26 cellular contexts compared by ENCODE assay signal in the genomic region with DNA sequence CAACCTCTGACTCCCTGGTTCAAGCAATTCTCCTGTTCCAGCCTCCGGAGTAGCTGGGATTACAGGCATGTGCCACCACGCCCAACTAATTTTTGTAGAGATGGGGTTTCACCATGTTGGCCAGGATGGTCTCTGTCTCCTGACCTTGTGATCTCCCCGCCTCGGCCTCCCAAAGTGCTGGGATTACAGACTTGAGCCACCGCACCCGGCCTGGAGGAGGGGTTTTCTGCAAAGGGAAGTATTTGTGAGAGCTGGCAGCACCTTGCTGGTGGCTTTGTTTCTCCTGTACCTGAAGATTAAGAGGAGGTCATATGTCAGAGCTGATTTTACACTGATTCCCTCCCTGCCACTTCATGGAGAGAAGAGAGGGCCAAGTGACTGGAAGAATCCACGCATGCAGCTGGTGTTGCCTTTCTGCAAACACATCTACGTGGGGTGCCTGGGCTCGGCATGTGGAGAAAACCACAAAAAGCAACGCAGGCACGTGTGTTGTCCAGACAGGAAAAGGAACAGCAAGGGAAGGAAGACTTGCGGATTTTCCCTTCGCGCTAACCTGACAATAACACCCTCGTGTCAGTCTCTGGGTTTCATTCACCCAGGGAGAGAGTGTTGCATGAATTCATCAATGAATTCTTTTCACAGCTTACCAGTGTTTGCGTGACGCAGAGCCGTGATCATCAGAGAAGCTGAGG.
A peak's percentile ranks its signal among the peaks of the same experiment; 100 is the strongest.
DNase-seq lines count a peak whose midpoint lies in the region; ATAC-seq lines count a peak whose summit lies in the region.
"Had no signal": no experiment of that assay in that cellular context is flagged by ENCODE, and none has a peak within 500 bp of the region (broad histone marks: within the 10 kb centered on the region; RNA-seq: fewer than 3 reads in every experiment).

No MANE protein-coding gene starts in this region.

- no peak overlapping the region for H2AK5ac ChIP-seq in mesenchymal stem cell (ENCODE audit: low read length, severe bottlenecking)

- H3K18ac ChIP-seq in mesenchymal stem cell (ENCODE audit: low read depth in 1 of 2, low read length in 2 of 2): no peak overlapping the region

- H3K79me1 ChIP-seq in mesenchymal stem cell (replicated peaks; ENCODE audit: low read length, poor library complexity, severe bottlenecking): no peaks in the 10 kb centered on the region

- H2AFZ ChIP-seq in mesenchymal stem cell (ENCODE audit: low read depth, low read length): no peak overlapping the region

- no peaks in the 10 kb centered on the region for H3K9me3 Mint-ChIP-seq in activated naive CD8-positive, alpha-beta T cell treated with anti-CD3 and anti-CD28 coated beads, Interleukin-2, amount 50 U/mL, for 24 hours
- H3K9me3 Mint-ChIP-seq: CD4-positive, alpha-beta T cell had no signal

- H2BK120ac ChIP-seq in mesenchymal stem cell (ENCODE audit: low read depth, low read length): no peak overlapping the region

- no peak overlapping the region for H3K4ac ChIP-seq in mesenchymal stem cell (ENCODE audit: low read depth in 1 of 2, low read length in 2 of 2)

- H3K36me3 ChIP-seq in mesenchymal stem cell (ENCODE audit: control insufficient read depth in 1 of 2, insufficient read depth in 2 of 2, low read depth in 1 of 2, low read length in 2 of 2): no peaks in the 10 kb centered on the region
- H3K36me3 ChIP-seq: right atrium auricular region, WERI-Rb-1 had no signal

- no peak overlapping the region for H2BK5ac ChIP-seq in mesenchymal stem cell (ENCODE audit: low read depth, low read length, poor library complexity, severe bottlenecking)

- ATAC-seq in HG02981 (IDR thresholded peaks at IDR 0.05; ENCODE audit: unreplicated experiment) (no peak), GM19455 (IDR thresholded peaks at IDR 0.05; ENCODE audit: unreplicated experiment) (no peak)
- ATAC-seq in activated naive CD8-positive, alpha-beta T cell treated with anti-CD3 and anti-CD28 coated beads, Interleukin-2, amount 50 U/mL, for 24 hours: no peak
- ATAC-seq: left lobe of liver, mucosa of descending colon, T-helper 17 cell had no signal

- H4K91ac ChIP-seq in mesenchymal stem cell (ENCODE audit: low read length): no peak overlapping the region

- no peak overlapping the region for H4K8ac ChIP-seq in mesenchymal stem cell (ENCODE audit: low read length)

- 58% methylated on average over 18 of the region's 18 CpGs for WGBS in mesenchymal stem cell

- H2BK15ac ChIP-seq in mesenchymal stem cell (ENCODE audit: low read depth, poor library complexity, severe bottlenecking): no peak overlapping the region

- DNase-seq in AG08395 (ENCODE audit: low spot score) (peak; percentile 47), M059J (ENCODE audit: low read depth) (peak; percentile 16), brain pericyte (ENCODE audit: low read depth, low spot score) (peak; percentile 44), mesenchymal stem cell (peak; percentile 47), NCI-H1048 (lab: John Stamatoyannopoulos, UW) (no peak)
- no peak for DNase-seq in activated naive CD8-positive, alpha-beta T cell treated with anti-CD3 and anti-CD28 coated beads, Interleukin-2, amount 50 U/mL, for 24 hours
- DNase-seq: ACHN; activated CD4-positive, alpha-beta T cell treated with anti-CD3 and anti-CD28 coated beads, Interleukin-2, amount 50 U/mL, for 4 hours; amygdala; CD4-positive, alpha-beta T cell; DMS 273 treated with DMSO at 0.1 percent for 48 hours; GF-D8; mucosa of descending colon; MV-4-11; NCI-H187; NCI-H226; NCI-H82; occipital lobe; SIG-M5; T-helper 17 cell; WERI-Rb-1 had no signal

- H3K36me3 Mint-ChIP-seq in activated naive CD8-positive, alpha-beta T cell treated with anti-CD3 and anti-CD28 coated beads, Interleukin-2, amount 50 U/mL, for 24 hours (ENCODE audit: low read depth): no peaks in the 10 kb centered on the region

- H3K27ac ChIP-seq in mesenchymal stem cell (ENCODE audit: low read length, poor library complexity, severe bottlenecking): no peak overlapping the region
- H3K27ac ChIP-seq: KMS-11, right atrium auricular region, WERI-Rb-1 had no signal

- H3K4me1 ChIP-seq in mesenchymal stem cell (ENCODE audit: control insufficient read depth, insufficient read depth, low read depth, low read length): peaks cover 11% of the 10 kb centered on the region

- H3K4me3 Mint-ChIP-seq in activated naive CD8-positive, alpha-beta T cell treated with anti-CD3 and anti-CD28 coated beads, Interleukin-2, amount 50 U/mL, for 24 hours: no peak overlapping the region
- H3K4me3 Mint-ChIP-seq: CD4-positive, alpha-beta T cell; T-helper 17 cell had no signal

- H3K4me3 ChIP-seq in mesenchymal stem cell (ENCODE audit: insufficient read depth in 1 of 2, low read depth in 1 of 2, low read length in 2 of 2): no peak overlapping the region
- H3K4me3 ChIP-seq: mucosa of descending colon, right atrium auricular region had no signal

- no peak overlapping the region for H3K9ac ChIP-seq in mesenchymal stem cell (ENCODE audit: low read length)
- H3K9ac ChIP-seq: KMS-11 had no signal

- H3K27me3 ChIP-seq in mesenchymal stem cell (ENCODE audit: control insufficient read depth in 1 of 2, insufficient read depth in 1 of 2, low read length in 2 of 2): peaks cover 62 to 89% of the 10 kb centered on the region in 2 experiments
- H3K27me3 ChIP-seq: right atrium auricular region had no signal

- no peaks in the 10 kb centered on the region for H3K4me1 Mint-ChIP-seq in activated naive CD8-positive, alpha-beta T cell treated with anti-CD3 and anti-CD28 coated beads, Interleukin-2, amount 50 U/mL, for 24 hours

- peak overlapping the region; percentile 44 for H3K4me2 ChIP-seq in mesenchymal stem cell (ENCODE audit: low read length, poor library complexity, severe bottlenecking)
- H3K4me2 ChIP-seq: KMS-11 had no signal

- H2BK12ac ChIP-seq in mesenchymal stem cell (ENCODE audit: low read length in 2 of 2): no peak overlapping the region

- peak overlapping the region in 1 of 2 experiments; percentile 46 for H3K23ac ChIP-seq in mesenchymal stem cell (ENCODE audit: low read length in 2 of 2)

- H3K14ac ChIP-seq in mesenchymal stem cell (ENCODE audit: low read length in 2 of 2): peak overlapping the region in 1 of 2 experiments; percentile 35

- no peak overlapping the region for H3K27ac Mint-ChIP-seq in activated naive CD8-positive, alpha-beta T cell treated with anti-CD3 and anti-CD28 coated beads, Interleukin-2, amount 50 U/mL, for 24 hours
- H3K27ac Mint-ChIP-seq: CD4-positive, alpha-beta T cell; T-helper 17 cell had no signal

- no peaks in the 10 kb centered on the region for H3K9me3 ChIP-seq in mesenchymal stem cell (ENCODE audit: control insufficient read depth, low read length)
- H3K9me3 ChIP-seq: mucosa of descending colon, right atrium auricular region had no signal

- peaks cover 2% of the 10 kb centered on the region for H3K27me3 Mint-ChIP-seq in activated naive CD8-positive, alpha-beta T cell treated with anti-CD3 and anti-CD28 coated beads, Interleukin-2, amount 50 U/mL, for 24 hours
- H3K27me3 Mint-ChIP-seq: CD4-positive, alpha-beta T cell; T-helper 17 cell had no signal

Comparison
In these comparisons a context has a peak if more than half of its experiments do, and no peak if none do; other contexts are left out.
1. DNase-seq: peak in AG08395 (single experiment), M059J (single experiment), brain pericyte (single experiment) and mesenchymal stem cell (single experiment); none in NCI-H1048 (single experiment) and activated naive CD8-positive, alpha-beta T cell treated with anti-CD3 and anti-CD28 coated beads, Interleukin-2, amount 50 U/mL, for 24 hours (single experiment).